13 cellular contexts compared by ENCODE assay signal in the genomic region with DNA sequence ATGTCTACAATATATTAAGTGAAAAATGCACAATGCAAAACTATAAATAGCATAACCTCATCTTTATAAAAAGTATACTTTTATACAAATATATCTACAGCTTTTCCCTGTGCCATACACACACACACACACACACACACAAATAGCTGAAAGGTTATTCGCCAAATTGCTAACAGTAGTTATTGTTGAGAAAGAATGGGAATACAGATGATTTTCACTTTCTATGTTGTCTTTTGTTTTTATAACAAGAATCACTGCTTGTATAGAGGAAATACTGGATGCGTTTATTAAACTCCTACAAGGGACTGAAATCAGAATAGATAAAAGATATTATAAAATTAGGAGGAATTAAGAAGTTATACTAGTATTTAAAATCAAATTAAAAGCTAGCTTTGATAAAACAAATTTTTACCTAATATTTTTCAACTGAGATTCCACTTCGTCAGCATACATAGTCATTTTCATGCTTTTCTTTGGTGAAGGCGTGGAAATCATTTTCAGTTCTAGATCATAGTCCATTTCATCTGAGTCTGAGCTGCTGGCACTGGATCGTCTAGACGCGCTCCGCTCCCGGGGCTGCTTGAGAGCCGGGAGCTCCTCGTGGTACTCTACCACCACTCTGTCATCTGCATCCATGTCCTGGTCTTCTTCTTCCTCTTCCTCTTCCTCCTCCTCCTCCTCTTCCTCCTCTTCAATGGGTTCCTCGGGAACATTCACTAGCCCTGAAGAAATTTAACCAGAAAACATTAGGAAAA.
"Had no signal": no experiment of that assay in that cellular context is flagged by ENCODE, and none has a peak within 500 bp of the region (broad histone marks: within the 10 kb centered on the region; RNA-seq: fewer than 3 reads in every experiment).

No MANE protein-coding gene starts in this region.

- H3K27me3 ChIP-seq: SJCRH30 had no signal

- H3K9me3 Mint-ChIP-seq: activated CD4-positive, alpha-beta memory T cell treated with anti-CD3 and anti-CD28 coated beads for 36 hours; naive thymus-derived CD8-positive, alpha-beta T cell had no signal

- H3K4me3 ChIP-seq: prostate gland, SJCRH30, thoracic aorta had no signal

- H3K9me3 ChIP-seq: prostate gland, SJCRH30, thoracic aorta had no signal

- DNase-seq: activated CD4-positive, alpha-beta memory T cell treated with anti-CD3 and anti-CD28 coated beads for 36 hours; activated naive CD4-positive, alpha-beta T cell; central memory CD4-positive, alpha-beta T cell; cortex of kidney; effector memory CD4-positive, alpha-beta T cell; erythroblast; naive thymus-derived CD8-positive, alpha-beta T cell; SJCRH30; stimulated activated CD4-positive, alpha-beta T cell treated with anti-CD3 and anti-CD28 coated beads, Interleukin-12 subunit alpha, Interleukin-12 subunit beta, amount 100 ng/mL, for 4 hours; stimulated activated naive CD8-positive, alpha-beta T cell treated with anti-CD3 and anti-CD28 coated beads, Interleukin-15, Interleukin-2, amounts not matched to agents 100 U/mL and 50 U/mL, for 24 hours had no signal

- H3K27ac Mint-ChIP-seq: activated CD4-positive, alpha-beta memory T cell treated with anti-CD3 and anti-CD28 coated beads for 36 hours had no signal

- H3K4me1 ChIP-seq: prostate gland, SJCRH30 had no signal

- ATAC-seq: activated CD4-positive, CD25-positive, alpha-beta regulatory T cell treated with anti-CD3 and anti-CD28 coated beads, Interleukin-2, amount 50 U/mL, for 24 hours; naive thymus-derived CD8-positive, alpha-beta T cell; stimulated activated naive CD8-positive, alpha-beta T cell treated with anti-CD3 and anti-CD28 coated beads, Interleukin-15, Interleukin-2, amounts not matched to agents 100 U/mL and 50 U/mL, for 24 hours had no signal

- H3K4me3 Mint-ChIP-seq: activated CD4-positive, alpha-beta memory T cell treated with anti-CD3 and anti-CD28 coated beads for 36 hours; naive thymus-derived CD8-positive, alpha-beta T cell had no signal

- H3K27ac ChIP-seq: prostate gland, SJCRH30, thoracic aorta had no signal

- H3K27me3 Mint-ChIP-seq: activated CD4-positive, alpha-beta memory T cell treated with anti-CD3 and anti-CD28 coated beads for 36 hours; naive thymus-derived CD8-positive, alpha-beta T cell had no signal
